Comparison of ENCODE assay signal across 12 cellular contexts in genomic region chr7:111076205-111076604, GRCh38. TPM values are rescaled to one million over a fixed set of nuclear protein-coding genes. Genes with fewer than 3 reads are reported as not detected.
DNase-seq lines count a peak whose midpoint lies in the region; ATAC-seq and TF ChIP-seq lines count a peak whose summit lies in the region.
"Had no signal": no experiment of that assay in that cellular context is flagged by ENCODE, and none has a peak within 500 bp of the region (broad histone marks: within the 10 kb centered on the region; RNA-seq: fewer than 3 reads in every experiment).

No MANE protein-coding gene starts in this region.

- ATAC-seq in HG02642 (IDR thresholded peaks at IDR 0.05; ENCODE audit: poor library complexity, unreplicated experiment): no peak
- ATAC-seq: HepG2, sciatic nerve had no signal

- TF ChIP-seq CTCF in epithelial cell of esophagus (IDR thresholded peaks at IDR 0.05; ENCODE audit: insufficient read depth, low read depth, low read length, missing control alignments): no peak

- CTCF ChIA-PET in activated CD4-positive, alpha-beta T cell treated with anti-CD3 and anti-CD28 coated beads, Interleukin-2, amount 10 ng/mL, durations not matched to agents 7 days and 5 days (lab: Charles Lee): interaction anchor here (0.7 to 1.6 kb wide), 6 partner anchors 9 to 65 kb away, joined by 3 to 4 read pairs (median 4); no protein-coding TSS in a partner anchor

- peaks cover 29% of the 10 kb centered on the region for H3K9me3 Mint-ChIP-seq in activated CD4-positive, alpha-beta T cell treated with anti-CD3 and anti-CD28 coated beads, Interleukin-2, amount 10 ng/mL, durations not matched to agents 7 days and 5 days
- no peaks in the 10 kb centered on the region for H3K9me3 Mint-ChIP-seq in stimulated activated naive CD8-positive, alpha-beta T cell treated with anti-CD3 and anti-CD28 coated beads, Interleukin-15, Interleukin-2, amounts not matched to agents 100 ng/mL and 50 ng/mL, for 24 hours

- no peaks in the 10 kb centered on the region for H3K27me3 Mint-ChIP-seq in activated CD4-positive, alpha-beta T cell treated with anti-CD3 and anti-CD28 coated beads, Interleukin-2, amount 10 ng/mL, durations not matched to agents 7 days and 5 days
- no peaks in the 10 kb centered on the region for H3K27me3 Mint-ChIP-seq in stimulated activated naive CD8-positive, alpha-beta T cell treated with anti-CD3 and anti-CD28 coated beads, Interleukin-15, Interleukin-2, amounts not matched to agents 100 ng/mL and 50 ng/mL, for 24 hours

- peak overlapping the region; percentile 81 for H3K27ac Mint-ChIP-seq in activated CD4-positive, alpha-beta T cell treated with anti-CD3 and anti-CD28 coated beads, Interleukin-2, amount 10 ng/mL, durations not matched to agents 7 days and 5 days
- H3K27ac Mint-ChIP-seq in stimulated activated naive CD8-positive, alpha-beta T cell treated with anti-CD3 and anti-CD28 coated beads, Interleukin-15, Interleukin-2, amounts not matched to agents 100 ng/mL and 50 ng/mL, for 24 hours: peak overlapping the region; percentile 89

- DNase-seq in activated naive CD4-positive, alpha-beta T cell treated with Interleukin-2 at 50 U/mL for 16 hours: peak; percentile 15
- no peak for DNase-seq in activated naive CD4-positive, alpha-beta T cell (lab: John Stamatoyannopoulos, UW)
- DNase-seq in activated CD4-positive, alpha-beta T cell treated with anti-CD3 and anti-CD28 coated beads, Interleukin-2, amount 10 ng/mL, durations not matched to agents 7 days and 5 days: no peak
- DNase-seq in epithelial cell of esophagus (ENCODE audit: low read depth) (peak; percentile 34), LoVo (ENCODE audit: low spot score) (no peak), NCI-H69 (lab: John Stamatoyannopoulos, UW) (no peak)
- DNase-seq: amniotic stem cell, BE2C had no signal

- POLR2A ChIA-PET in activated CD4-positive, alpha-beta T cell treated with anti-CD3 and anti-CD28 coated beads, Interleukin-2, amount 10 ng/mL, durations not matched to agents 7 days and 5 days (lab: Charles Lee): no interaction called here

- peaks cover 71% of the 10 kb centered on the region for H3K4me1 Mint-ChIP-seq in activated CD4-positive, alpha-beta T cell treated with anti-CD3 and anti-CD28 coated beads, Interleukin-2, amount 10 ng/mL, durations not matched to agents 7 days and 5 days
- H3K4me1 Mint-ChIP-seq in stimulated activated naive CD8-positive, alpha-beta T cell treated with anti-CD3 and anti-CD28 coated beads, Interleukin-15, Interleukin-2, amounts not matched to agents 100 ng/mL and 50 ng/mL, for 24 hours (ENCODE audit: low read depth): peaks cover 80% of the 10 kb centered on the region

- H3K36me3 Mint-ChIP-seq in activated CD4-positive, alpha-beta T cell treated with anti-CD3 and anti-CD28 coated beads, Interleukin-2, amount 10 ng/mL, durations not matched to agents 7 days and 5 days (ENCODE audit: low read depth): peaks cover 51% of the 10 kb centered on the region
- H3K36me3 Mint-ChIP-seq in stimulated activated naive CD8-positive, alpha-beta T cell treated with anti-CD3 and anti-CD28 coated beads, Interleukin-15, Interleukin-2, amounts not matched to agents 100 ng/mL and 50 ng/mL, for 24 hours (ENCODE audit: low read depth): no peaks in the 10 kb centered on the region

- H3K4me3 ChIP-seq in epithelial cell of esophagus (ENCODE audit: low read length): no peak overlapping the region

- H3K4me3 Mint-ChIP-seq in activated CD4-positive, alpha-beta T cell treated with anti-CD3 and anti-CD28 coated beads, Interleukin-2, amount 10 ng/mL, durations not matched to agents 7 days and 5 days: no peak overlapping the region
- H3K4me3 Mint-ChIP-seq in stimulated activated naive CD8-positive, alpha-beta T cell treated with anti-CD3 and anti-CD28 coated beads, Interleukin-15, Interleukin-2, amounts not matched to agents 100 ng/mL and 50 ng/mL, for 24 hours: peak overlapping the region; percentile 33

RNA-seq across cellular contexts. Expression of gene LRRN3, which starts 14.7 kb away (rescaled TPM):
- 100 to 1,000 TPM; 211 to 262 TPM for total RNA-seq in activated CD4-positive, alpha-beta T cell treated with anti-CD3 and anti-CD28 coated beads, Interleukin-2, amount 10 ng/mL, durations not matched to agents 7 days and 5 days

Comparison
In these comparisons a context has a peak if more than half of its experiments do, and no peak if none do; other contexts are left out.
1. DNase-seq: peak in activated naive CD4-positive, alpha-beta T cell treated with Interleukin-2 at 50 U/mL for 16 hours (single experiment) and epithelial cell of esophagus (single experiment); none in activated naive CD4-positive, alpha-beta T cell (0 of 4), activated CD4-positive, alpha-beta T cell treated with anti-CD3 and anti-CD28 coated beads, Interleukin-2, amount 10 ng/mL, durations not matched to agents 7 days and 5 days (single experiment), LoVo (single experiment) and NCI-H69 (single experiment).